28 cellular contexts compared by ENCODE assay signal in genomic region chr1:153306303-153307220, GRCh38. TPM values are rescaled to one million over a fixed set of nuclear protein-coding genes. Genes with fewer than 3 reads are reported as not detected.
"Had no signal": no experiment of that assay in that cellular context is flagged by ENCODE, and none has a peak within 500 bp of the region (broad histone marks: within the 10 kb centered on the region; RNA-seq: fewer than 3 reads in every experiment).

No MANE protein-coding gene starts in this region.

- H3K27ac ChIP-seq: adrenal gland, breast epithelium, esophagus squamous epithelium, heart right ventricle, left ventricle myocardium inferior, right atrium auricular region, tibial artery, uterus had no signal

- H3K27me3 ChIP-seq: breast epithelium, right atrium auricular region, uterus had no signal

- H3K4me3 ChIP-seq: adrenal gland, breast epithelium, esophagus squamous epithelium, heart right ventricle, left ventricle myocardium inferior, right atrium auricular region, tibial artery, uterus had no signal

- H3K9me3 ChIP-seq: adrenal gland, breast epithelium, esophagus squamous epithelium, heart right ventricle, left ventricle myocardium inferior, right atrium auricular region, tibial artery, uterus had no signal

- DNase-seq: activated CD4-positive, alpha-beta T cell treated with anti-CD3 and anti-CD28 coated beads, Interleukin-2, amount 50 U/mL, for 1 hour; activated CD8-positive, alpha-beta memory T cell treated with anti-CD3 and anti-CD28 coated beads, Interleukin-2, amount 50 U/mL, for 4 hours; activated gamma-delta T cell; activated T-cell treated with anti-CD3 and anti-CD28 coated beads, Interleukin-2, amount 50 U/mL, for 48 hours; adrenal gland; cortex of kidney; effector CD8-positive, alpha-beta T cell; esophagus squamous epithelium; heart right ventricle; left ventricle myocardium inferior; mammary epithelial cell; midbrain; stimulated activated CD4-positive, alpha-beta T cell treated with anti-CD3 and anti-CD28 coated beads, Interleukin-2, amount 100 ng/mL, for 24 hours; stimulated activated naive CD8-positive, alpha-beta T cell treated with anti-CD3 and anti-CD28 coated beads, Interleukin-15, Interleukin-2, amounts not matched to agents 100 U/mL and 50 U/mL, for 24 hours; substantia nigra; uterus had no signal

- H3K36me3 ChIP-seq: adrenal gland, breast epithelium, heart right ventricle, left ventricle myocardium inferior, right atrium auricular region, tibial artery, uterus had no signal

- ATAC-seq: heart right ventricle; stimulated activated naive CD8-positive, alpha-beta T cell treated with anti-CD3 and anti-CD28 coated beads, Interleukin-15, Interleukin-2, amounts not matched to agents 100 U/mL and 50 U/mL, for 24 hours had no signal

- H3K4me1 ChIP-seq: adrenal gland, breast epithelium, heart right ventricle, left ventricle myocardium inferior, right atrium auricular region, tibial artery, uterus had no signal

- H3K27ac Mint-ChIP-seq: activated naive CD4-positive, alpha-beta T cell treated with anti-CD3 and anti-CD28 coated beads, Interleukin-2, amount 50 U/mL, for 24 hours; progenitor cell of endocrine pancreas had no signal

- H3K36me3 Mint-ChIP-seq: activated naive CD4-positive, alpha-beta T cell treated with anti-CD3 and anti-CD28 coated beads, Interleukin-2, amount 50 U/mL, for 24 hours had no signal

- H3K4me1 Mint-ChIP-seq: activated naive CD4-positive, alpha-beta T cell treated with anti-CD3 and anti-CD28 coated beads, Interleukin-2, amount 50 U/mL, for 24 hours had no signal

- H3K9me3 Mint-ChIP-seq: activated naive CD4-positive, alpha-beta T cell treated with anti-CD3 and anti-CD28 coated beads, Interleukin-2, amount 50 U/mL, for 24 hours had no signal

- H3K4me3 Mint-ChIP-seq: activated naive CD4-positive, alpha-beta T cell treated with anti-CD3 and anti-CD28 coated beads, Interleukin-2, amount 50 U/mL, for 24 hours had no signal

RNA-seq across cellular contexts. Expression of gene PGLYRP3, which starts 6.2 kb away (rescaled TPM):
- total RNA-seq: adrenal gland, astrocyte, breast epithelium, endothelial cell of umbilical vein, heart right ventricle, kidney epithelial cell, left ventricle myocardium inferior, myocyte, osteoblast, progenitor cell of endocrine pancreas, right atrium auricular region, skeletal muscle tissue, uterus had no signal
- polyA plus RNA-seq: adrenal gland, endothelial cell of umbilical vein, heart right ventricle, neural cell had no signal

RNA-seq across cellular contexts. Expression of gene PGLYRP4, which starts 42.1 kb away (rescaled TPM):
- total RNA-seq: adrenal gland, astrocyte, breast epithelium, endothelial cell of umbilical vein, heart right ventricle, left ventricle myocardium inferior, myocyte, osteoblast, progenitor cell of endocrine pancreas, right atrium auricular region, skeletal muscle tissue, uterus had no signal
- polyA plus RNA-seq: adrenal gland, endothelial cell of umbilical vein, heart right ventricle, neural cell had no signal

RNA-seq across cellular contexts. Expression of gene LORICRIN, which starts 47.1 kb away (rescaled TPM):
- total RNA-seq: adrenal gland, astrocyte, breast epithelium, endothelial cell of umbilical vein, esophagus squamous epithelium, heart right ventricle, kidney epithelial cell, left ventricle myocardium inferior, mammary epithelial cell, myocyte, osteoblast, progenitor cell of endocrine pancreas, right atrium auricular region, skeletal muscle tissue, uterus had no signal
- polyA plus RNA-seq: adrenal gland, endothelial cell of umbilical vein, heart right ventricle, mammary epithelial cell had no signal

RNA-seq across cellular contexts. Expression of gene S100A9, which starts 51.1 kb away (rescaled TPM):
- total RNA-seq: endothelial cell of umbilical vein, myocyte had no signal
- polyA plus RNA-seq: endothelial cell of umbilical vein, neural cell had no signal
